In genomic region chr4:3711183-3712111, GRCh38 we compare ENCODE assay signal across 22 cellular contexts. TPM values are rescaled to one million over a fixed set of nuclear protein-coding genes. Genes with fewer than 3 reads are reported as not detected.
"Had no signal": no experiment of that assay in that cellular context is flagged by ENCODE, and none has a peak within 500 bp of the region (broad histone marks: within the 10 kb centered on the region; RNA-seq: fewer than 3 reads in every experiment).

No MANE protein-coding gene starts in this region.

- H3K27ac ChIP-seq: cardiac muscle cell, upper lobe of left lung had no signal

- H3K9me3 ChIP-seq: upper lobe of left lung had no signal

- H3K4me3 Mint-ChIP-seq: activated B cell treated with CpG ODN at 0.5 μM for 24 hours; activated CD4-positive, alpha-beta memory T cell treated with anti-CD3 and anti-CD28 coated beads for 36 hours; activated naive CD8-positive, alpha-beta T cell treated with anti-CD3 and anti-CD28 coated beads, Interleukin-2, amount 10 ng/mL, durations not matched to agents 7 days and 5 days; activated T-helper 1 cell treated with anti-CD3 and anti-CD28 coated beads, Interleukin-12 subunit alpha, Interleukin-12 subunit beta, Interleukin-2, Interleukin-4 antibody, amounts not matched to agents 30 ng/mL and 10 ng/mL and 1 ng/mL, durations not matched to agents 14 hours and 24 hours and 36 hours; memory B cell; natural killer cell; stimulated activated naive CD8-positive, alpha-beta T cell treated with anti-CD3 and anti-CD28 coated beads, Interleukin-15, amount 100 ng/mL, for 72 hours had no signal

- ATAC-seq: natural killer cell; SK-N-SH treated with all-trans-retinoic acid at 6 μM for 48 hours; stimulated activated naive CD8-positive, alpha-beta T cell treated with anti-CD3 and anti-CD28 coated beads, Interleukin-15, amount 100 ng/mL, for 72 hours had no signal

- FAIRE-seq: colon, endometrium, islet of Langerhans had no signal

- H3K27me3 ChIP-seq: cardiac muscle cell, upper lobe of left lung had no signal

- H3K36me3 ChIP-seq: cardiac muscle cell, upper lobe of left lung had no signal

- H3K9me3 Mint-ChIP-seq: activated B cell treated with CpG ODN at 0.5 μM for 24 hours; activated CD4-positive, alpha-beta memory T cell treated with anti-CD3 and anti-CD28 coated beads for 36 hours; activated naive CD8-positive, alpha-beta T cell treated with anti-CD3 and anti-CD28 coated beads, Interleukin-2, amount 10 ng/mL, durations not matched to agents 7 days and 5 days; activated T-helper 1 cell treated with anti-CD3 and anti-CD28 coated beads, Interleukin-12 subunit alpha, Interleukin-12 subunit beta, Interleukin-2, Interleukin-4 antibody, amounts not matched to agents 30 ng/mL and 10 ng/mL and 1 ng/mL, durations not matched to agents 14 hours and 24 hours and 36 hours; memory B cell; natural killer cell; stimulated activated naive CD8-positive, alpha-beta T cell treated with anti-CD3 and anti-CD28 coated beads, Interleukin-15, amount 100 ng/mL, for 72 hours had no signal

- DNase-seq: activated B cell treated with CpG ODN at 0.5 μM for 24 hours; activated CD4-positive, alpha-beta memory T cell treated with anti-CD3 and anti-CD28 coated beads for 36 hours; activated CD4-positive, alpha-beta T cell treated with anti-CD3 and anti-CD28 coated beads for 4 hours; activated naive CD8-positive, alpha-beta T cell treated with anti-CD3 and anti-CD28 coated beads, Interleukin-2, amount 10 ng/mL, durations not matched to agents 7 days and 5 days; activated T-cell treated with anti-CD3 and anti-CD28 coated beads for 4 hours; erythroblast; foreskin melanocyte; glutamatergic neuron; hippocampal formation; natural killer cell; stimulated activated CD4-positive, alpha-beta T cell treated with anti-CD3 and anti-CD28 coated beads, Interleukin-2, amount 100 ng/mL, for 48 hours; stimulated activated naive CD8-positive, alpha-beta T cell treated with anti-CD3 and anti-CD28 coated beads, Interleukin-15, amount 100 ng/mL, for 72 hours; T-helper 1 cell; T-helper 9 cell had no signal

- H3K4me3 ChIP-seq: cardiac muscle cell, upper lobe of left lung had no signal

- H3K27me3 Mint-ChIP-seq: activated naive CD8-positive, alpha-beta T cell treated with anti-CD3 and anti-CD28 coated beads, Interleukin-2, amount 10 ng/mL, durations not matched to agents 7 days and 5 days had no signal

- H3K36me3 Mint-ChIP-seq: activated CD4-positive, alpha-beta memory T cell treated with anti-CD3 and anti-CD28 coated beads for 36 hours; activated naive CD8-positive, alpha-beta T cell treated with anti-CD3 and anti-CD28 coated beads, Interleukin-2, amount 10 ng/mL, durations not matched to agents 7 days and 5 days; memory B cell; natural killer cell had no signal

- H3K27ac Mint-ChIP-seq: activated B cell treated with CpG ODN at 0.5 μM for 24 hours; activated CD4-positive, alpha-beta memory T cell treated with anti-CD3 and anti-CD28 coated beads for 36 hours; activated naive CD8-positive, alpha-beta T cell treated with anti-CD3 and anti-CD28 coated beads, Interleukin-2, amount 10 ng/mL, durations not matched to agents 7 days and 5 days; activated T-helper 1 cell treated with anti-CD3 and anti-CD28 coated beads, Interleukin-12 subunit alpha, Interleukin-12 subunit beta, Interleukin-2, Interleukin-4 antibody, amounts not matched to agents 30 ng/mL and 10 ng/mL and 1 ng/mL, durations not matched to agents 14 hours and 24 hours and 36 hours; memory B cell; natural killer cell; stimulated activated naive CD8-positive, alpha-beta T cell treated with anti-CD3 and anti-CD28 coated beads, Interleukin-15, amount 100 ng/mL, for 72 hours had no signal

- H3K4me1 ChIP-seq: upper lobe of left lung had no signal

- H3K4me1 Mint-ChIP-seq: activated B cell treated with CpG ODN at 0.5 μM for 24 hours; activated naive CD8-positive, alpha-beta T cell treated with anti-CD3 and anti-CD28 coated beads, Interleukin-2, amount 10 ng/mL, durations not matched to agents 7 days and 5 days; natural killer cell; stimulated activated naive CD8-positive, alpha-beta T cell treated with anti-CD3 and anti-CD28 coated beads, Interleukin-15, amount 100 ng/mL, for 72 hours had no signal

RNA-seq across cellular contexts. Expression of gene ADRA2C, which starts 54.7 kb away (rescaled TPM):
- total RNA-seq: activated B cell treated with CpG ODN at 0.5 μM for 24 hours; activated CD4-positive, alpha-beta memory T cell treated with anti-CD3 and anti-CD28 coated beads for 36 hours; activated naive CD8-positive, alpha-beta T cell treated with anti-CD3 and anti-CD28 coated beads, Interleukin-2, amount 10 ng/mL, durations not matched to agents 7 days and 5 days; activated T-helper 1 cell treated with anti-CD3 and anti-CD28 coated beads, Interleukin-12 subunit alpha, Interleukin-12 subunit beta, Interleukin-2, Interleukin-4 antibody, amounts not matched to agents 30 ng/mL and 10 ng/mL and 1 ng/mL, durations not matched to agents 14 hours and 24 hours and 36 hours; natural killer cell had no signal
